Comparison of ENCODE assay signal across 1 cellular context in genomic region chr6:143647191-143647590, GRCh38.
TF ChIP-seq lines count a peak whose summit lies in the region.

No MANE protein-coding gene starts in this region.

TF ChIP-seq in H1, 55 proteins besides CTCF, POLR2A, EP300 and RAD21 (continued from another document):
- TF ChIP-seq ATF2 (IDR thresholded peaks at IDR 0.05; ENCODE audit: low read length): no peak
- TF ChIP-seq SIRT6 (IDR thresholded peaks at IDR 0.05; ENCODE audit: low read length): no peak
- TF ChIP-seq KDM1A (IDR thresholded peaks at IDR 0.05; ENCODE audit: borderline replicate concordance, low read length): no peak
- TF ChIP-seq BRCA1 (IDR thresholded peaks at IDR 0.05; ENCODE audit: low read depth, low read length): no peak
- no peak for TF ChIP-seq ZNF274 (IDR thresholded peaks at IDR 0.05; ENCODE audit: borderline replicate concordance, extremely low read depth, low read length)
- TF ChIP-seq CBX5 (IDR thresholded peaks at IDR 0.05; ENCODE audit: low read depth, low read length): no peak
- no peak for TF ChIP-seq POU5F1 (IDR thresholded peaks at IDR 0.05; ENCODE audit: low read depth, low read length)
- no peak for TF ChIP-seq SIN3A (conservative IDR thresholded peaks at IDR 0.05 in 1 of 2, IDR thresholded peaks at IDR 0.05 in 1 of 2; ENCODE audit: low read depth in 1 of 2, low read length in 2 of 2)
- TF ChIP-seq CBX8 (IDR thresholded peaks at IDR 0.05; ENCODE audit: borderline replicate concordance, low read depth, low read length): no peak
- no peak for TF ChIP-seq JUN (IDR thresholded peaks at IDR 0.05; ENCODE audit: low read depth, low read length)
- TF ChIP-seq SP2 (IDR thresholded peaks at IDR 0.05; ENCODE audit: low read length): no peak
- no peak for TF ChIP-seq MAX (IDR thresholded peaks at IDR 0.05)
TF ChIP-seq in H1: peak in this region for 0.
